ENCODE assay signal across 1 cellular context in the genomic region with DNA sequence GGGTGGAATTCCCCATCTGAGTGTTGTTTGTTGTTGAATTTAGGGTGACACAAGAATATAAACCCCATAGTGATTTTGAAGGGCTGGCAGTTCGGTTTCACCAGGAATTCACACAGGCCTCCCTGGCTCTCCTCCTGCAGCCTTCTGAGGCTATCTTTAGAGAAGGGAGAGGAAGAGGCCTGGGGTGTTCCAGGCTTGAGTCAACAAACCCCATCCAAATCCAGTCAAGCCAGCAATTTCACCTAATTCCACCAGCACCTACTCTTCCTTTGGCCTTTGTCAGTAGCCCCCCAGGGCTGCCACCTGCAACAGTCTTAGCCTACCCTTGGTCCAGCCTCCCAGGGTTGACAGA.
TF ChIP-seq lines count a peak whose summit lies in the region.

No MANE protein-coding gene starts in this region.

TF ChIP-seq in IMR-90, 13 proteins besides CTCF, POLR2A, EP300 and RAD21 (continued from another document):
- TF ChIP-seq, protein P1, sequence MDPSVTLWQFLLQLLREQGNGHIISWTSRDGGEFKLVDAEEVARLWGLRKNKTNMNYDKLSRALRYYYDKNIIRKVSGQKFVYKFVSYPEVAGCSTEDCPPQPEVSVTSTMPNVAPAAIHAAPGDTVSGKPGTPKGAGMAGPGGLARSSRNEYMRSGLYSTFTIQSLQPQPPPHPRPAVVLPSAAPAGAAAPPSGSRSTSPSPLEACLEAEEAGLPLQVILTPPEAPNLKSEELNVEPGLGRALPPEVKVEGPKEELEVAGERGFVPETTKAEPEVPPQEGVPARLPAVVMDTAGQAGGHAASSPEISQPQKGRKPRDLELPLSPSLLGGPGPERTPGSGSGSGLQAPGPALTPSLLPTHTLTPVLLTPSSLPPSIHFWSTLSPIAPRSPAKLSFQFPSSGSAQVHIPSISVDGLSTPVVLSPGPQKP (IDR thresholded peaks at IDR 0.05; ENCODE audit: borderline replicate concordance, low read depth, low read length) = no peak
- TF ChIP-seq RFX5 (IDR thresholded peaks at IDR 0.05; ENCODE audit: low read depth, low read length) (no peak), RCOR1 (IDR thresholded peaks at IDR 0.05; ENCODE audit: insufficient replicate concordance, low read length) (no peak), NFE2L2 (IDR thresholded peaks at IDR 0.05; ENCODE audit: low read depth, low read length) (no peak), CEBPB (IDR thresholded peaks at IDR 0.05; ENCODE audit: low read depth, low read length) (no peak), MXI1 (IDR thresholded peaks at IDR 0.05; ENCODE audit: borderline replicate concordance, low read depth, low read length) (no peak)
- TF ChIP-seq, protein P2, sequence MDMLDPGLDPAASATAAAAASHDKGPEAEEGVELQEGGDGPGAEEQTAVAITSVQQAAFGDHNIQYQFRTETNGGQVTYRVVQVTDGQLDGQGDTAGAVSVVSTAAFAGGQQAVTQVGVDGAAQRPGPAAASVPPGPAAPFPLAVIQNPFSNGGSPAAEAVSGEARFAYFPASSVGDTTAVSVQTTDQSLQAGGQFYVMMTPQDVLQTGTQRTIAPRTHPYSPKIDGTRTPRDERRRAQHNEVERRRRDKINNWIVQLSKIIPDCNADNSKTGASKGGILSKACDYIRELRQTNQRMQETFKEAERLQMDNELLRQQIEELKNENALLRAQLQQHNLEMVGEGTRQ (IDR thresholded peaks at IDR 0.05; ENCODE audit: low read depth, low read length) = no peak
